Comparison of ENCODE assay signal across 1 cellular context in genomic region chr10:77866598-77866997, GRCh38.
TF ChIP-seq lines count a peak whose summit lies in the region.

No MANE protein-coding gene starts in this region.

TF ChIP-seq in WTC11, 78 proteins besides CTCF, POLR2A, EP300 and RAD21 (continued from another document):
- no peak for TF ChIP-seq GABPB1 (CRISPR knock-in tag; IDR thresholded peaks at IDR 0.05)
- TF ChIP-seq NR1H2 (CRISPR knock-in tag; IDR thresholded peaks at IDR 0.05) = no peak
- no peak for TF ChIP-seq ZBTB21 (CRISPR knock-in tag; IDR thresholded peaks at IDR 0.05; ENCODE audit: borderline replicate concordance)
- TF ChIP-seq, protein P1, sequence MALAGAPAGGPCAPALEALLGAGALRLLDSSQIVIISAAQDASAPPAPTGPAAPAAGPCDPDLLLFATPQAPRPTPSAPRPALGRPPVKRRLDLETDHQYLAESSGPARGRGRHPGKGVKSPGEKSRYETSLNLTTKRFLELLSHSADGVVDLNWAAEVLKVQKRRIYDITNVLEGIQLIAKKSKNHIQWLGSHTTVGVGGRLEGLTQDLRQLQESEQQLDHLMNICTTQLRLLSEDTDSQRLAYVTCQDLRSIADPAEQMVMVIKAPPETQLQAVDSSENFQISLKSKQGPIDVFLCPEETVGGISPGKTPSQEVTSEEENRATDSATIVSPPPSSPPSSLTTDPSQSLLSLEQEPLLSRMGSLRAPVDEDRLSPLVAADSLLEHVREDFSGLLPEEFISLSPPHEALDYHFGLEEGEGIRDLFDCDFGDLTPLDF (CRISPR knock-in tag; IDR thresholded peaks at IDR 0.05) = no peak
- no peak for TF ChIP-seq SMAD3 (CRISPR knock-in tag; IDR thresholded peaks at IDR 0.05; ENCODE audit: borderline replicate concordance)
- TF ChIP-seq, protein P2, sequence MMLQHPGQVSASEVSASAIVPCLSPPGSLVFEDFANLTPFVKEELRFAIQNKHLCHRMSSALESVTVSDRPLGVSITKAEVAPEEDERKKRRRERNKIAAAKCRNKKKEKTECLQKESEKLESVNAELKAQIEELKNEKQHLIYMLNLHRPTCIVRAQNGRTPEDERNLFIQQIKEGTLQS (CRISPR knock-in tag; conservative IDR thresholded peaks at IDR 0.05) = no peak
- no peak for TF ChIP-seq ZNF671 (CRISPR knock-in tag; IDR thresholded peaks at IDR 0.05)
